Comparison of ENCODE assay signal across 8 cellular contexts in genomic region chr2:175111200-175111657, GRCh38. TPM values are rescaled to one million over a fixed set of nuclear protein-coding genes. Genes with fewer than 3 reads are reported as not detected.
DNase-seq lines count a peak whose midpoint lies in the region; ATAC-seq and TF ChIP-seq lines count a peak whose summit lies in the region.

No MANE protein-coding gene starts in this region.

- CTCF ChIA-PET in PC-3 (lab: Charles Lee): interaction anchor here (0.6 to 0.7 kb wide), 3 partner anchors 22 to 595 kb away, joined by 3 read pairs; no protein-coding TSS in a partner anchor

- TF ChIP-seq CTCF in GM06990 (IDR thresholded peaks at IDR 0.05; ENCODE audit: insufficient read depth, low read length, poor library complexity, severe bottlenecking): peak; percentile 61
- peak; percentile 86 for TF ChIP-seq CTCF in PC-3 (conservative IDR thresholded peaks at IDR 0.05; ENCODE audit: low read depth, low read length)
- TF ChIP-seq CTCF in coronary artery (IDR thresholded peaks at IDR 0.05): peak; percentile 59

- BruUV-seq in PC-3 (replicated peaks; lab: Mats Ljungman, UMichigan): no TSS peak

- no peaks in the 10 kb centered on the region for H3K27me3 Mint-ChIP-seq in memory B cell

- H3K9me2 ChIP-seq in PC-3 (replicated peaks; ENCODE audit: low read length): no peaks in the 10 kb centered on the region

- ATAC-seq in HG03342 (IDR thresholded peaks at IDR 0.05; ENCODE audit: unreplicated experiment): peak; percentile 74
- peak; percentile 81 for ATAC-seq in PC-3
- peak; percentile 57 for ATAC-seq in memory B cell (ENCODE audit: low read depth)

- H3K4me3 ChIP-seq in GM06990 (replicated peaks; ENCODE audit: low read depth, low read length) (no peak overlapping the region), PC-3 (ENCODE audit: low read length) (no peak overlapping the region), coronary artery (no peak overlapping the region)

- H2AFZ ChIP-seq in PC-3 (ENCODE audit: low read length): no peak overlapping the region

- H3K4me1 Mint-ChIP-seq in memory B cell: peaks cover 2% of the 10 kb centered on the region

- H3K4me2 ChIP-seq in PC-3 (ENCODE audit: low read length): no peak overlapping the region

- peaks cover 26% of the 10 kb centered on the region for H3K36me3 Mint-ChIP-seq in memory B cell

- H3K4me3 Mint-ChIP-seq in memory B cell: no peak overlapping the region

- H3K9me3 ChIP-seq in PC-3 (ENCODE audit: low read length): no peaks in the 10 kb centered on the region

- peaks cover 7% of the 10 kb centered on the region for H3F3A ChIP-seq in PC-3 (ENCODE audit: low read length, unreplicated experiment)

- H3K27ac Mint-ChIP-seq in memory B cell: peak overlapping the region; percentile 60

- POLR2A ChIA-PET in PC-3 (lab: Charles Lee; ENCODE audit: unreplicated experiment): no interaction called here

- H3K27me3 ChIP-seq in GM06990 (replicated peaks; ENCODE audit: control insufficient read depth, insufficient read depth, low read length) (no peaks in the 10 kb centered on the region), PC-3 (ENCODE audit: low read length) (no peaks in the 10 kb centered on the region)

- intact Hi-C loops in PC-3 (cut with micrococcal nuclease): loop anchor here (1.0 to 5.0 kb wide), 3 partner anchors 41 to 172 kb away; no protein-coding TSS in a partner anchor

- no peaks in the 10 kb centered on the region for H3K79me2 ChIP-seq in PC-3 (ENCODE audit: low read length)

- no peak overlapping the region for H3K27ac ChIP-seq in PC-3 (ENCODE audit: low read length)
- H3K27ac ChIP-seq in coronary artery: no peak overlapping the region

- no peaks in the 10 kb centered on the region for H3K4me1 ChIP-seq in PC-3 (ENCODE audit: insufficient read depth, low read length)

- peak; percentile 42 for DNase-seq in A172 (ENCODE audit: low spot score)
- no peak for DNase-seq in GM06990 (ENCODE audit: extremely low read depth, insufficient read length)
- peak; percentile 75 for DNase-seq in PC-3
- no peak for DNase-seq in coronary artery (ENCODE audit: low spot score)
- peak in 1 of 2 donors; percentile 36 for DNase-seq in memory B cell (ENCODE audit: low spot score in 2 of 2)
- no peak for DNase-seq in stimulated activated CD4-positive, alpha-beta T cell treated with anti-CD3 and anti-CD28 coated beads, Interleukin-4, amount 100 ng/mL, for 1 hour
- no peak for DNase-seq in activated gamma-delta T cell (lab: John Stamatoyannopoulos, UW)

- no peak overlapping the region for H3K9ac ChIP-seq in PC-3 (ENCODE audit: low read length)

- no peaks in the 10 kb centered on the region for H3K9me3 Mint-ChIP-seq in memory B cell

- no peaks in the 10 kb centered on the region for H4K20me1 ChIP-seq in PC-3 (ENCODE audit: low read length)

- H3K36me3 ChIP-seq in GM06990 (ENCODE audit: control insufficient read depth, insufficient read depth, low read length): no peaks in the 10 kb centered on the region; the same call in none of the 2 replicates
- peaks cover 19% of the 10 kb centered on the region; the same call in 1 of the 2 replicates for H3K36me3 ChIP-seq in PC-3 (ENCODE audit: low read depth, low read length)

RNA-seq across cellular contexts. Expression of gene ATF2, which starts 56.8 kb away (rescaled TPM):
- 41.1 and 43.1 TPM in 2 replicates for total RNA-seq in A172 (2014; rRNA removed; shearing (Covaris generic))
- total RNA-seq in PC-3 (2014; rRNA removed): 12.6 and 15.0 TPM in 2 replicates

Comparison
In these comparisons a context has a peak if more than half of its experiments do, and no peak if none do; other contexts are left out.
1. DNase-seq: peak in A172 (single experiment) and PC-3 (single experiment); none in GM06990 (single experiment), coronary artery (single experiment), stimulated activated CD4-positive, alpha-beta T cell treated with anti-CD3 and anti-CD28 coated beads, Interleukin-4, amount 100 ng/mL, for 1 hour (single experiment) and activated gamma-delta T cell (single experiment).
2. Peak in every context shown above with its lines, with median percentiles within 50 percentile points of each other: CTCF ChIP-seq and ATAC-seq.